Comparison of ENCODE assay signal across 20 cellular contexts in genomic region chr5:42929871-42930270, GRCh38.
"Had no signal": no experiment of that assay in that cellular context is flagged by ENCODE, and none has a peak within 500 bp of the region (broad histone marks: within the 10 kb centered on the region; RNA-seq: fewer than 3 reads in every experiment).

No MANE protein-coding gene starts in this region.

- H3K4me3 Mint-ChIP-seq: activated CD4-positive, alpha-beta T cell treated with anti-CD3 and anti-CD28 coated beads, Interleukin-2, amount 10 ng/mL, durations not matched to agents 24 days and 14 days; activated CD8-positive, alpha-beta T cell treated with anti-CD3 and anti-CD28 coated beads, Interleukin-2, amount 10 ng/mL, durations not matched to agents 7 days and 5 days; nephron progenitor cell; stimulated activated effector memory CD8-positive, alpha-beta T cell treated with anti-CD3 and anti-CD28 coated beads, Interleukin-12 subunit alpha, Interleukin-12 subunit beta, amount 100 ng/mL, for 72 hours; stimulated activated naive CD8-positive, alpha-beta T cell treated with anti-CD3 and anti-CD28 coated beads, Interleukin-15, amount 100 ng/mL, for 72 hours had no signal

- H3K9me3 ChIP-seq: right lobe of liver had no signal

- H3K36me3 Mint-ChIP-seq: stimulated activated effector memory CD8-positive, alpha-beta T cell treated with anti-CD3 and anti-CD28 coated beads, Interleukin-12 subunit alpha, Interleukin-12 subunit beta, amount 100 ng/mL, for 72 hours had no signal

- H3K27ac ChIP-seq: heart left ventricle, right lobe of liver, skin epidermis, tibial artery, VCaP had no signal

- FAIRE-seq: astrocyte, islet of Langerhans had no signal

- H3K36me3 ChIP-seq: heart left ventricle, right lobe of liver, tibial artery had no signal

- DNase-seq: activated CD4-positive, alpha-beta T cell treated with anti-CD3 and anti-CD28 coated beads, Interleukin-2, amount 10 ng/mL, durations not matched to agents 24 days and 14 days; activated CD8-positive, alpha-beta T cell treated with anti-CD3 and anti-CD28 coated beads, Interleukin-2, amount 10 ng/mL, durations not matched to agents 7 days and 5 days; cortex of kidney; erythroblast; heart left ventricle; left colon; mesenchymal stem cell; nephron progenitor cell; nucleus accumbens; right lobe of liver; stimulated activated CD4-positive, alpha-beta T cell treated with anti-CD3 and anti-CD28 coated beads, Interleukin-2, amount 100 ng/mL, for 24 hours; stimulated activated naive CD8-positive, alpha-beta T cell treated with anti-CD3 and anti-CD28 coated beads, Interleukin-15, amount 100 ng/mL, for 72 hours; T-helper 2 cell; tibial artery had no signal

- H3K27me3 Mint-ChIP-seq: stimulated activated naive CD8-positive, alpha-beta T cell treated with anti-CD3 and anti-CD28 coated beads, Interleukin-15, amount 100 ng/mL, for 72 hours had no signal

- H3K4me1 ChIP-seq: heart left ventricle, right lobe of liver, tibial artery had no signal

- H3K27ac Mint-ChIP-seq: activated CD4-positive, alpha-beta T cell treated with anti-CD3 and anti-CD28 coated beads, Interleukin-2, amount 10 ng/mL, durations not matched to agents 24 days and 14 days; activated CD8-positive, alpha-beta T cell treated with anti-CD3 and anti-CD28 coated beads, Interleukin-2, amount 10 ng/mL, durations not matched to agents 7 days and 5 days; activated naive CD4-positive, alpha-beta T cell treated with anti-CD3 and anti-CD28 coated beads, Interleukin-2, amount 50 U/mL, for 72 hours; nephron progenitor cell; stimulated activated effector memory CD8-positive, alpha-beta T cell treated with anti-CD3 and anti-CD28 coated beads, Interleukin-12 subunit alpha, Interleukin-12 subunit beta, amount 100 ng/mL, for 72 hours; stimulated activated naive CD8-positive, alpha-beta T cell treated with anti-CD3 and anti-CD28 coated beads, Interleukin-15, amount 100 ng/mL, for 72 hours had no signal

- H3K27me3 ChIP-seq: right lobe of liver had no signal

- H3K4me1 Mint-ChIP-seq: activated CD4-positive, alpha-beta T cell treated with anti-CD3 and anti-CD28 coated beads, Interleukin-2, amount 10 ng/mL, durations not matched to agents 24 days and 14 days; nephron progenitor cell; stimulated activated naive CD8-positive, alpha-beta T cell treated with anti-CD3 and anti-CD28 coated beads, Interleukin-15, amount 100 ng/mL, for 72 hours had no signal

- H3K9me3 Mint-ChIP-seq: stimulated activated effector memory CD8-positive, alpha-beta T cell treated with anti-CD3 and anti-CD28 coated beads, Interleukin-12 subunit alpha, Interleukin-12 subunit beta, amount 100 ng/mL, for 72 hours had no signal

- H3K4me3 ChIP-seq: heart left ventricle, right lobe of liver, skin epidermis, tibial artery had no signal
